23 cellular contexts compared by ENCODE assay signal in genomic region chr16:60929-61878, GRCh38. TPM values are rescaled to one million over a fixed set of nuclear protein-coding genes. Genes with fewer than 3 reads are reported as not detected.
DNase-seq lines count a peak whose midpoint lies in the region; ATAC-seq, FAIRE-seq and TF ChIP-seq lines count a peak whose summit lies in the region.
"Had no signal": no experiment of that assay in that cellular context is flagged by ENCODE, and none has a peak within 500 bp of the region (broad histone marks: within the 10 kb centered on the region; RNA-seq: fewer than 3 reads in every experiment).

No MANE protein-coding gene starts in this region.

- no peak overlapping the region for H2AFZ ChIP-seq in H1 (ENCODE audit: low read length)

- H3K56ac ChIP-seq in H1 (replicated peaks; ENCODE audit: insufficient read length, low read depth, low read length): no peak overlapping the region

- FAIRE-seq in H1 (lab: Jason Lieb, UNC): no peak
- FAIRE-seq: D721Med, GM12892, HTR-8/SVneo had no signal

- H4K8ac ChIP-seq in H1 (ENCODE audit: extremely low read depth, insufficient read depth, low read length): peak overlapping the region; percentile 57; the same call in 1 of the 2 replicates

- H3K9ac ChIP-seq in H1 (replicated peaks in 1 of 4; ENCODE audit: extremely low read depth in 1 of 4, low read depth in 3 of 4, low read length in 3 of 4): no peak overlapping the region
- H3K9ac ChIP-seq: BLaER1, SK-N-SH had no signal

- H3K36me3 ChIP-seq in H7 (replicated peaks; ENCODE audit: control insufficient read depth, insufficient read depth, low read length): peaks cover 22% of the 10 kb centered on the region
- peaks cover 19 to 41% (median 34%) of the 10 kb centered on the region in 4 experiments for H3K36me3 ChIP-seq in H1 (ENCODE audit: control insufficient read depth in 2 of 4, insufficient read depth in 4 of 4, low read length in 3 of 4)
- peaks cover 7 to 85% of the 10 kb centered on the region in 2 donors for H3K36me3 ChIP-seq in psoas muscle (ENCODE audit: insufficient read depth in 1 of 2, low read depth in 1 of 2)

- DNase-seq in NCI-H82 (lab: John Stamatoyannopoulos, UW) (peak; percentile 30), NCI-H82 treated with DMSO at 0.1 percent for 48 hours (lab: John Stamatoyannopoulos, UW; ENCODE audit: unreplicated experiment) (no peak), H7 (peak; percentile 83), H1 (ENCODE audit: low read depth in 1 of 2, low spot score in 2 of 2) (no peak), psoas muscle (peak; percentile 15 to 54), cortex of kidney (lab: John Stamatoyannopoulos, UW) (no peak), OCI-M1 (lab: John Stamatoyannopoulos, UW) (no peak)
- DNase-seq: DND-41, GDM1, H9, NCI-H187, NCI-H2171, NCI-H446 treated with DMSO at 0.1 percent for 48 hours, SHP77, SK-N-SH had no signal

- H4K91ac ChIP-seq in H1 (replicated peaks; ENCODE audit: insufficient read length, low read length): no peak overlapping the region

- no peak for TF ChIP-seq RAD21 in H1 (IDR thresholded peaks at IDR 0.05 in 1 of 2, conservative IDR thresholded peaks at IDR 0.05 in 1 of 2; ENCODE audit: low read depth in 2 of 2, low read length in 2 of 2)

- no peak overlapping the region for H2BK15ac ChIP-seq in H1 (ENCODE audit: low read length)

- H2AK5ac ChIP-seq in H1 (ENCODE audit: low read depth, low read length): no peak overlapping the region

- H4K20me1 ChIP-seq in H1 (replicated peaks in 1 of 2; ENCODE audit: control insufficient read depth in 1 of 2, insufficient read depth in 2 of 2, low read length in 2 of 2): peaks cover 11 to 24% of the 10 kb centered on the region in 2 experiments
- H4K20me1 ChIP-seq: BLaER1 had no signal

- no peaks in the 10 kb centered on the region for H3K79me2 ChIP-seq in H1 (ENCODE audit: control insufficient read depth in 1 of 2, insufficient read depth in 2 of 2, low read length in 2 of 2)

- H3K4ac ChIP-seq in H1 (replicated peaks; ENCODE audit: insufficient read length, low read depth, low read length): no peak overlapping the region

- no peak overlapping the region for H4K5ac ChIP-seq in H1 (ENCODE audit: insufficient read length, low read depth, low read length)

- no peak for TF ChIP-seq EP300 in H1 (IDR thresholded peaks at IDR 0.05; ENCODE audit: borderline replicate concordance in 1 of 2, low read depth in 2 of 2, low read length in 2 of 2)

- H3K4me1 ChIP-seq in H1 (replicated peaks in 1 of 4; ENCODE audit: control insufficient read depth in 3 of 4, insufficient read depth in 4 of 4, low read length in 3 of 4) (no peaks in the 10 kb centered on the region; a peak in 3 of 7 replicates), psoas muscle (peaks cover 16% of the 10 kb centered on the region)

- no peak overlapping the region for H3K4me3 ChIP-seq in H7 (ENCODE audit: insufficient read depth, low read depth, low read length)
- H3K4me3 ChIP-seq in H1 (ENCODE audit: extremely low read depth in 1 of 4, insufficient read depth in 2 of 4, low read depth in 3 of 4, low read length in 4 of 4): no peak overlapping the region
- H3K4me3 ChIP-seq in psoas muscle: no peak overlapping the region
- H3K4me3 ChIP-seq: BLaER1, Peyer's patch had no signal

- H2BK5ac ChIP-seq in H1 (ENCODE audit: low read depth, low read length): no peak overlapping the region

- CTCF ChIA-PET in H1 (lab: Charles Lee; ENCODE audit: partially characterized antibody): interaction anchor here (21.2 kb wide), 1 partner anchor 25 kb away, joined by 856 read pairs; the partner anchor contains the start of gene MPG

- TF ChIP-seq POLR2A in H1 (IDR thresholded peaks at IDR 0.05; ENCODE audit: control extremely low read depth in 1 of 2, low read depth in 2 of 2, low read length in 2 of 2): no peak

- TF ChIP-seq CTCF in H1 (IDR thresholded peaks at IDR 0.05; ENCODE audit: control extremely low read depth in 1 of 3, insufficient read depth in 1 of 3, low read depth in 1 of 3, low read length in 3 of 3): no peak
- no peak for TF ChIP-seq CTCF in psoas muscle (IDR thresholded peaks at IDR 0.05)

- 93% methylated on average over 32 of the region's 89 CpGs; no CpG with 5 or more reads in 1 of the 2 experiments for WGBS in H1 (ENCODE audit: extremely low coverage in 1 of 2, insufficient coverage in 1 of 2, insufficient read length in 1 of 2, insufficient replicate concordance in 2 of 2, low coverage in 1 of 2, low lambda C conversion rate in 2 of 2, missing lambda C conversion rate in 1 of 2), 2 experiments
- 81 to 83% (median 83%) methylated on average over 87 to 89 of the region's 89 CpGs for WGBS in psoas muscle, 3 donors

- H3K27me3 ChIP-seq in H7 (ENCODE audit: control insufficient read depth, insufficient read depth, low read length) (no peaks in the 10 kb centered on the region), H1 (replicated peaks in 1 of 4; ENCODE audit: control insufficient read depth in 3 of 4, extremely low read depth in 1 of 4, insufficient read depth in 3 of 4, low read length in 3 of 4) (no peaks in the 10 kb centered on the region), psoas muscle (ENCODE audit: insufficient read depth in 3 of 3, low read length in 2 of 3) (no peaks in the 10 kb centered on the region)
- H3K27me3 ChIP-seq: BLaER1, Peyer's patch had no signal

- ATAC-seq in psoas muscle: no peak
- ATAC-seq in GM19351 (IDR thresholded peaks at IDR 0.05; ENCODE audit: unreplicated experiment): no peak
- ATAC-seq: CD8-positive, alpha-beta T cell had no signal

- POLR2A ChIA-PET in H1 (lab: Charles Lee; ENCODE audit: partially characterized antibody): interaction anchor here (0.8 to 16.6 kb wide), 8 partner anchors 8 to 58 kb away, joined by 3 to 153 read pairs (median 4); partner anchors contain the start of genes POLR3K, RHBDF1 and SNRNP25

- H3K23ac ChIP-seq in H1 (ENCODE audit: insufficient read length): no peak overlapping the region

- H2BK12ac ChIP-seq in H1 (ENCODE audit: low read depth, low read length): no peak overlapping the region

- H3K9me3 ChIP-seq in H1 (ENCODE audit: insufficient read depth in 2 of 2, low read depth in 1 of 2, low read length in 1 of 2): no peaks in the 10 kb centered on the region
- H3K9me3 ChIP-seq in psoas muscle: no peaks in the 10 kb centered on the region
- H3K9me3 ChIP-seq: BLaER1, Peyer's patch, SK-N-SH had no signal

- H3K14ac ChIP-seq in H1 (ENCODE audit: insufficient read length): no peak overlapping the region

- no peak overlapping the region for H2BK20ac ChIP-seq in H1 (ENCODE audit: low read length)

- H3K23me2 ChIP-seq in H1 (ENCODE audit: low read depth, low read length): no peaks in the 10 kb centered on the region

- no peak overlapping the region for H2BK120ac ChIP-seq in H1 (replicated peaks; ENCODE audit: low read depth, low read length)

- no peaks in the 10 kb centered on the region for H3K79me1 ChIP-seq in H1 (ENCODE audit: low read depth, low read length)

- intact Hi-C loops in psoas muscle (cut with DNase I): no loop called here

- H3K27ac ChIP-seq in H1 (ENCODE audit: low read depth, low read length) (no peak overlapping the region), psoas muscle (no peak overlapping the region)
- H3K27ac ChIP-seq: BLaER1, HL-60, Peyer's patch had no signal

- H3K18ac ChIP-seq in H1 (ENCODE audit: extremely low read depth, low read length): no peak overlapping the region

- no peak overlapping the region for H3K4me2 ChIP-seq in H1 (ENCODE audit: insufficient read depth in 1 of 2, low read depth in 2 of 2, low read length in 2 of 2)
- H3K4me2 ChIP-seq: BLaER1, SK-N-SH had no signal

RNA-seq across cellular contexts. Expression of gene SNRNP25, which starts 7.6 kb away (rescaled TPM):
- total RNA-seq in H7 (2014; rRNA removed; shearing (Covaris generic)): 39.5 and 52.9 TPM in 2 replicates
- 49.6 and 58.4 TPM in 2 replicates for total RNA-seq in H1 (2021; fragmentation: NEBNext Ultra II Directional; extraction: Animal tissue kit (Norgen Biotek cat#: 25700))
- polyA plus RNA-seq in H1 (2011; rRNA removed) (45.2 and 53.0 TPM in 2 replicates), psoas muscle (10 to 100 TPM; 65.3 to 82.2 (median 70.5) TPM)
- 75.6 TPM for polyA plus RNA-seq in H1 (2011; cell fraction: cytosol; rRNA removed)
- polyA plus RNA-seq in H1 (2011; cell fraction: nucleus; rRNA removed): 48.5 TPM
- polyA plus RNA-seq in H1 (2012, experiment 1 of 2): 62.8 to 118 TPM (median 92.7 TPM) in 4 replicates
- polyA plus RNA-seq in H1 (2012, experiment 2 of 2): 122 TPM
- polyA plus RNA-seq in H1 (2013, experiment 1 of 2): 52.3 TPM
- 51.6 TPM for polyA plus RNA-seq in H1 (2013, experiment 2 of 2)
- 20.7 and 26.8 TPM in 2 replicates for polyA minus RNA-seq in H1 (2011; rRNA and poly(A)+ RNA removed)
- polyA minus RNA-seq in H1 (2011; cell fraction: cytosol; rRNA and poly(A)+ RNA removed): 21.7 TPM
- polyA minus RNA-seq in H1 (2011; cell fraction: nucleus; rRNA and poly(A)+ RNA removed): 18.0 TPM
- 10 to 100 TPM; 40.0 to 62.0 (median 48.9) TPM for total RNA-seq in psoas muscle

RNA-seq across cellular contexts. Expression of gene POLR3K, which starts 7.8 kb away (rescaled TPM):
- 11.0 and 13.5 TPM in 2 replicates for total RNA-seq in H7 (2014; rRNA removed; shearing (Covaris generic))
- total RNA-seq in H1 (2021; fragmentation: NEBNext Ultra II Directional; extraction: Animal tissue kit (Norgen Biotek cat#: 25700)): 45.4 and 49.6 TPM in 2 replicates
- polyA plus RNA-seq in H1 (2011; rRNA removed): 76.5 and 80.5 TPM in 2 replicates
- polyA plus RNA-seq in H1 (2011; cell fraction: cytosol; rRNA removed): 82.5 TPM
- polyA plus RNA-seq in H1 (2011; cell fraction: nucleus; rRNA removed): 52.0 TPM
- polyA plus RNA-seq in H1 (2012, experiment 1 of 2): 55.4 to 63.9 TPM (median 58.6 TPM) in 4 replicates
- 25.1 TPM for polyA plus RNA-seq in H1 (2012, experiment 2 of 2)
- polyA plus RNA-seq in H1 (2013, experiment 1 of 2): 41.3 TPM
- polyA plus RNA-seq in H1 (2013, experiment 2 of 2): 43.7 TPM
- 44.6 and 52.4 TPM in 2 replicates for polyA minus RNA-seq in H1 (2011; rRNA and poly(A)+ RNA removed)
- polyA minus RNA-seq in H1 (2011; cell fraction: cytosol; rRNA and poly(A)+ RNA removed): 25.0 TPM
- 17.7 TPM for polyA minus RNA-seq in H1 (2011; cell fraction: nucleus; rRNA and poly(A)+ RNA removed)
- total RNA-seq in psoas muscle: 10 to 100 TPM in 2 of 4 donors, 1 to 10 TPM in 2; 5.8 to 16.2 (median 9.0) TPM
- polyA plus RNA-seq in psoas muscle: 10 to 100 TPM in 2 of 3 donors, 1 to 10 TPM in 1; 8.9 to 17.5 (median 11.7) TPM

RNA-seq across cellular contexts. Expression of gene RHBDF1, which starts 11.2 kb away (rescaled TPM):
- 38.2 and 42.5 TPM in 2 replicates for total RNA-seq in H7 (2014; rRNA removed; shearing (Covaris generic))
- total RNA-seq in H1 (2021; fragmentation: NEBNext Ultra II Directional; extraction: Animal tissue kit (Norgen Biotek cat#: 25700)): 32.5 and 37.4 TPM in 2 replicates
- 51.6 and 76.9 TPM in 2 replicates for polyA plus RNA-seq in H1 (2011; rRNA removed)
- polyA plus RNA-seq in H1 (2011; cell fraction: cytosol; rRNA removed): 45.9 TPM
- 462 TPM for polyA plus RNA-seq in H1 (2011; cell fraction: nucleus; rRNA removed)
- 29.1 to 43.2 TPM (median 40.3 TPM) in 4 replicates for polyA plus RNA-seq in H1 (2012, experiment 1 of 2)
- 31.7 TPM for polyA plus RNA-seq in H1 (2012, experiment 2 of 2)
- 41.3 TPM for polyA plus RNA-seq in H1 (2013, experiment 1 of 2)
- polyA plus RNA-seq in H1 (2013, experiment 2 of 2): 37.4 TPM
- 21.8 and 30.8 TPM in 2 replicates for polyA minus RNA-seq in H1 (2011; rRNA and poly(A)+ RNA removed)
- 18.2 TPM for polyA minus RNA-seq in H1 (2011; cell fraction: cytosol; rRNA and poly(A)+ RNA removed)
- 49.7 TPM for polyA minus RNA-seq in H1 (2011; cell fraction: nucleus; rRNA and poly(A)+ RNA removed)
- 10 to 100 TPM in 3 of 4 donors, 1 to 10 TPM in 1; 9.0 to 24.8 (median 20.8) TPM for total RNA-seq in psoas muscle
- polyA plus RNA-seq in psoas muscle: 10 to 100 TPM; 11.4 to 22.2 (median 15.3) TPM

RNA-seq across cellular contexts. Expression of gene MPG, which starts 16.8 kb away (rescaled TPM):
- 140 and 181 TPM in 2 replicates for total RNA-seq in H7 (2014; rRNA removed; shearing (Covaris generic))
- 35.8 and 37.6 TPM in 2 replicates for total RNA-seq in H1 (2021; fragmentation: NEBNext Ultra II Directional; extraction: Animal tissue kit (Norgen Biotek cat#: 25700))
- polyA plus RNA-seq in H1 (2011; rRNA removed) (83.7 and 107 TPM in 2 replicates), psoas muscle (10 to 100 TPM; 53.8 to 68.1 (median 57.7) TPM)
- 62.4 TPM for polyA plus RNA-seq in H1 (2011; cell fraction: cytosol; rRNA removed)
- 62.1 TPM for polyA plus RNA-seq in H1 (2011; cell fraction: nucleus; rRNA removed)
- 28.1 to 43.9 TPM (median 40.6 TPM) in 4 replicates for polyA plus RNA-seq in H1 (2012, experiment 1 of 2)
- polyA plus RNA-seq in H1 (2012, experiment 2 of 2): 59.4 TPM
- polyA plus RNA-seq in H1 (2013, experiment 1 of 2): 57.3 TPM
- 56.6 TPM for polyA plus RNA-seq in H1 (2013, experiment 2 of 2)
- 7.2 and 9.8 TPM in 2 replicates for polyA minus RNA-seq in H1 (2011; rRNA and poly(A)+ RNA removed)
- 31.9 TPM for polyA minus RNA-seq in H1 (2011; cell fraction: cytosol; rRNA and poly(A)+ RNA removed)
- polyA minus RNA-seq in H1 (2011; cell fraction: nucleus; rRNA and poly(A)+ RNA removed): 21.6 TPM
- total RNA-seq in psoas muscle: 10 to 100 TPM; 23.0 to 43.1 (median 37.8) TPM

Comparison
In these comparisons a context has a peak if more than half of its experiments do, and no peak if none do; other contexts are left out.
1. DNase-seq: peak in NCI-H82 (single experiment), H7 (single experiment) and psoas muscle (2 of 2); none in NCI-H82 treated with DMSO at 0.1 percent for 48 hours (single experiment), H1 (0 of 2), cortex of kidney (single experiment) and OCI-M1 (single experiment).